Comparison of ENCODE assay signal across 16 cellular contexts in genomic region chr7:5462216-5462615, GRCh38.
"Had no signal": no experiment of that assay in that cellular context is flagged by ENCODE, and none has a peak within 500 bp of the region (broad histone marks: within the 10 kb centered on the region; RNA-seq: fewer than 3 reads in every experiment).

No MANE protein-coding gene starts in this region.

- ATAC-seq: body of pancreas, gastrocnemius medialis, heart right ventricle, left lobe of liver, WTC11 had no signal

- H3K36me3 Mint-ChIP-seq: WTC11 had no signal

- H3K4me1 Mint-ChIP-seq: neural crest cell, WTC11 had no signal

- H3K27ac Mint-ChIP-seq: activated T-helper 1 cell treated with anti-CD3 and anti-CD28 coated beads, Interleukin-12 subunit alpha, Interleukin-12 subunit beta, Interleukin-2, Interleukin-4 antibody, amounts not matched to agents 30 ng/mL and 10 ng/mL and 1 ng/mL, durations not matched to agents 14 hours and 24 hours and 36 hours; memory B cell; WTC11 had no signal

- H3K9me3 Mint-ChIP-seq: activated T-helper 1 cell treated with anti-CD3 and anti-CD28 coated beads, Interleukin-12 subunit alpha, Interleukin-12 subunit beta, Interleukin-2, Interleukin-4 antibody, amounts not matched to agents 30 ng/mL and 10 ng/mL and 1 ng/mL, durations not matched to agents 14 hours and 24 hours and 36 hours; memory B cell; neural crest cell; WTC11 had no signal

- DNase-seq: activated CD4-positive, alpha-beta T cell treated with anti-CD3 and anti-CD28 coated beads, Interleukin-2, amount 50 U/mL, for 1 hour; activated naive CD4-positive, alpha-beta T cell; body of pancreas; central memory CD4-positive, alpha-beta T cell; effector memory CD4-positive, alpha-beta T cell; gastrocnemius medialis; heart right ventricle; islet precursor cell; stimulated activated CD4-positive, alpha-beta T cell treated with anti-CD3 and anti-CD28 coated beads, Interleukin-4, amount 100 ng/mL, for 1 hour; stimulated activated CD8-positive, alpha-beta memory T cell treated with anti-CD3 and anti-CD28 coated beads, Interleukin-4, amount 100 ng/mL, for 48 hours; stomach had no signal

- H3K4me3 Mint-ChIP-seq: activated T-helper 1 cell treated with anti-CD3 and anti-CD28 coated beads, Interleukin-12 subunit alpha, Interleukin-12 subunit beta, Interleukin-2, Interleukin-4 antibody, amounts not matched to agents 30 ng/mL and 10 ng/mL and 1 ng/mL, durations not matched to agents 14 hours and 24 hours and 36 hours; memory B cell; neural crest cell; WTC11 had no signal
